Comparison of ENCODE assay signal across 20 cellular contexts in genomic region chr14:24150993-24151392, GRCh38. TPM values are rescaled to one million over a fixed set of nuclear protein-coding genes. Genes with fewer than 3 reads are reported as not detected.
DNase-seq lines count a peak whose midpoint lies in the region; ATAC-seq and TF ChIP-seq lines count a peak whose summit lies in the region.
"Had no signal": no experiment of that assay in that cellular context is flagged by ENCODE, and none has a peak within 500 bp of the region (broad histone marks: within the 10 kb centered on the region; RNA-seq: fewer than 3 reads in every experiment).

No MANE protein-coding gene starts in this region.

- H3K9me3 Mint-ChIP-seq in activated CD4-positive, alpha-beta T cell treated with anti-CD3 and anti-CD28 coated beads, Interleukin-2, amount 10 ng/mL, durations not matched to agents 7 days and 5 days: no peaks in the 10 kb centered on the region
- no peaks in the 10 kb centered on the region for H3K9me3 Mint-ChIP-seq in CD4-positive, alpha-beta memory T cell
- H3K9me3 Mint-ChIP-seq in endothelial cell (ENCODE audit: unreplicated experiment) (no peaks in the 10 kb centered on the region), neural crest cell (no peaks in the 10 kb centered on the region)
- H3K9me3 Mint-ChIP-seq: CD4-positive, alpha-beta T cell; H9 had no signal

- no peaks in the 10 kb centered on the region for H3K9me3 ChIP-seq in CD4-positive, alpha-beta memory T cell (ENCODE audit: control insufficient read depth in 1 of 2, low read length in 2 of 2)
- H3K9me3 ChIP-seq: A549 had no signal

- H3K4me3 ChIP-seq in CD4-positive, alpha-beta memory T cell (ENCODE audit: low read length in 2 of 2): no peak overlapping the region
- H3K4me3 ChIP-seq: A549, GM12878 had no signal

- no peaks in the 10 kb centered on the region for H3K27me3 ChIP-seq in CD4-positive, alpha-beta memory T cell (ENCODE audit: insufficient read depth, low read length)

- CTCF ChIA-PET in activated CD4-positive, alpha-beta T cell treated with anti-CD3 and anti-CD28 coated beads, Interleukin-2, amount 10 ng/mL, durations not matched to agents 7 days and 5 days (lab: Charles Lee): interaction anchor here (1.0 to 4.1 kb wide), 3 partner anchors 10 to 13 kb away, joined by 3 to 57 read pairs (median 5); partner anchors contain the start of genes EMC9 and IRF9
- CTCF ChIA-PET in CD4-positive, alpha-beta memory T cell (lab: Charles Lee; ENCODE audit: partially characterized antibody): interaction anchor here (1.3 to 8.5 kb wide), 3 partner anchors 9 to 42 kb away, joined by 5 to 110 read pairs (median 7); partner anchors contain the start of genes IRF9 and PSME1

- intact Hi-C loops in CD4-positive, alpha-beta memory T cell (cut with micrococcal nuclease): no loop called here

- H3K27ac Mint-ChIP-seq in activated CD4-positive, alpha-beta T cell treated with anti-CD3 and anti-CD28 coated beads, Interleukin-2, amount 10 ng/mL, durations not matched to agents 7 days and 5 days: peak overlapping the region; percentile 66
- H3K27ac Mint-ChIP-seq in CD4-positive, alpha-beta memory T cell: peak overlapping the region in 5 of 7 donors; percentile 15 to 74 (median 31)
- H3K27ac Mint-ChIP-seq in endothelial cell (ENCODE audit: unreplicated experiment) (no peak overlapping the region), neural crest cell (ENCODE audit: unreplicated experiment) (no peak overlapping the region)
- H3K27ac Mint-ChIP-seq: CD4-positive, alpha-beta T cell; H9 had no signal

- ATAC-seq in HG02798 (IDR thresholded peaks at IDR 0.05; ENCODE audit: poor library complexity, unreplicated experiment): no peak
- ATAC-seq: A549, GM12878 had no signal

- no peak overlapping the region for H3K27ac ChIP-seq in CD4-positive, alpha-beta memory T cell (ENCODE audit: low read depth, low read length)
- H3K27ac ChIP-seq: 22Rv1, A549, C4-2B had no signal

- TF ChIP-seq CTCF in endothelial cell (IDR thresholded peaks at IDR 0.05; ENCODE audit: unreplicated experiment): no peak
- TF ChIP-seq CTCF in neural crest cell (conservative IDR thresholded peaks at IDR 0.05): no peak

- H3K4me3 Mint-ChIP-seq in activated CD4-positive, alpha-beta T cell treated with anti-CD3 and anti-CD28 coated beads, Interleukin-2, amount 10 ng/mL, durations not matched to agents 7 days and 5 days: no peak overlapping the region
- H3K4me3 Mint-ChIP-seq in CD4-positive, alpha-beta memory T cell: peak overlapping the region in 1 of 8 donors; percentile 52
- peak overlapping the region; percentile 37 for H3K4me3 Mint-ChIP-seq in endothelial cell (ENCODE audit: unreplicated experiment)
- peak overlapping the region; percentile 76 for H3K4me3 Mint-ChIP-seq in neural crest cell
- H3K4me3 Mint-ChIP-seq: CD4-positive, alpha-beta T cell; H9 had no signal

- POLR2A ChIA-PET in activated CD4-positive, alpha-beta T cell treated with anti-CD3 and anti-CD28 coated beads, Interleukin-2, amount 10 ng/mL, durations not matched to agents 7 days and 5 days (lab: Charles Lee): interaction anchor here (0.5 kb wide), 1 partner anchor 9 kb away, joined by 4 read pairs; no protein-coding TSS in a partner anchor
- POLR2A ChIA-PET in CD4-positive, alpha-beta memory T cell (lab: Charles Lee; ENCODE audit: partially characterized antibody): interaction anchor here (0.5 to 9.5 kb wide), 10 partner anchors 8 to 65 kb away, joined by 4 to 162 read pairs (median 5); partner anchors contain the start of genes DCAF11, EMC9, IPO4 and IRF9

- DNase-seq in activated CD4-positive, alpha-beta T cell treated with anti-CD3 and anti-CD28 coated beads, Interleukin-2, amount 10 ng/mL, durations not matched to agents 7 days and 5 days: no peak
- no peak for DNase-seq in activated CD4-positive, alpha-beta T cell treated with anti-CD3 and anti-CD28 coated beads for 1 hour
- DNase-seq in CD4-positive, alpha-beta memory T cell: no peak
- DNase-seq in endothelial cell (ENCODE audit: low spot score): no peak
- DNase-seq in neural crest cell (ENCODE audit: low read depth, low spot score): no peak
- no peak for DNase-seq in DMS 273 (lab: John Stamatoyannopoulos, UW; ENCODE audit: unreplicated experiment)
- DNase-seq in HUDEP-2 (lab: John Stamatoyannopoulos, UW; ENCODE audit: unreplicated experiment in 76 of 76): no peak
- DNase-seq: AML-193; CD4-positive, alpha-beta T cell; DMS 273 treated with DMSO at 0.1 percent for 48 hours; DMS53; DND-41; EL; H9; IMR-90 had no signal

- H3K36me3 Mint-ChIP-seq in activated CD4-positive, alpha-beta T cell treated with anti-CD3 and anti-CD28 coated beads, Interleukin-2, amount 10 ng/mL, durations not matched to agents 7 days and 5 days (ENCODE audit: low read depth): peaks cover 67% of the 10 kb centered on the region
- H3K36me3 Mint-ChIP-seq in CD4-positive, alpha-beta memory T cell: peaks cover 40 to 63% of the 10 kb centered on the region in 2 donors
- H3K36me3 Mint-ChIP-seq in endothelial cell (ENCODE audit: low read depth, unreplicated experiment) (peaks cover 36% of the 10 kb centered on the region), neural crest cell (ENCODE audit: low read depth) (peaks cover 6% of the 10 kb centered on the region)

- peaks cover 43% of the 10 kb centered on the region for H3K4me1 Mint-ChIP-seq in activated CD4-positive, alpha-beta T cell treated with anti-CD3 and anti-CD28 coated beads, Interleukin-2, amount 10 ng/mL, durations not matched to agents 7 days and 5 days
- peaks cover 19 to 46% (median 31%) of the 10 kb centered on the region in 4 donors for H3K4me1 Mint-ChIP-seq in CD4-positive, alpha-beta memory T cell
- H3K4me1 Mint-ChIP-seq in endothelial cell (ENCODE audit: unreplicated experiment) (peaks cover 36% of the 10 kb centered on the region), neural crest cell (peaks cover 17% of the 10 kb centered on the region)

- no peaks in the 10 kb centered on the region for H3K27me3 Mint-ChIP-seq in activated CD4-positive, alpha-beta T cell treated with anti-CD3 and anti-CD28 coated beads, Interleukin-2, amount 10 ng/mL, durations not matched to agents 7 days and 5 days
- no peaks in the 10 kb centered on the region for H3K27me3 Mint-ChIP-seq in CD4-positive, alpha-beta memory T cell
- peaks cover 14% of the 10 kb centered on the region for H3K27me3 Mint-ChIP-seq in endothelial cell (ENCODE audit: unreplicated experiment)
- no peaks in the 10 kb centered on the region for H3K27me3 Mint-ChIP-seq in neural crest cell (ENCODE audit: low read depth)
- H3K27me3 Mint-ChIP-seq: CD4-positive, alpha-beta T cell had no signal

- H3K36me3 ChIP-seq in CD4-positive, alpha-beta memory T cell (ENCODE audit: insufficient read depth, low read length): peaks cover 48% of the 10 kb centered on the region

- H3K4me1 ChIP-seq in CD4-positive, alpha-beta memory T cell (ENCODE audit: insufficient read depth, low read length): peaks cover 30% of the 10 kb centered on the region

RNA-seq across cellular contexts. Expression of gene RNF31, which starts 3.7 kb away (rescaled TPM):
- total RNA-seq in activated CD4-positive, alpha-beta T cell treated with anti-CD3 and anti-CD28 coated beads, Interleukin-2, amount 10 ng/mL, durations not matched to agents 7 days and 5 days: 100 to 1,000 TPM; 147 to 160 TPM
- 100 to 1,000 TPM; 108 to 113 TPM for total RNA-seq in CD4-positive, alpha-beta memory T cell
- polyA plus RNA-seq in CD4-positive, alpha-beta memory T cell: 10 to 100 TPM; 44.3 to 75.7 TPM
- total RNA-seq in endothelial cell (ENCODE audit: unreplicated experiment) (90.2 TPM), neural crest cell (65.5 and 82.2 TPM in 2 replicates)

RNA-seq across cellular contexts. Expression of gene PSME2, which starts 4.6 kb away (rescaled TPM):
- total RNA-seq in activated CD4-positive, alpha-beta T cell treated with anti-CD3 and anti-CD28 coated beads, Interleukin-2, amount 10 ng/mL, durations not matched to agents 7 days and 5 days: 100 to 1,000 TPM; 644 to 698 TPM
- 100 to 1,000 TPM; 143 to 150 TPM for total RNA-seq in CD4-positive, alpha-beta memory T cell
- 100 to 1,000 TPM; 511 to 815 TPM for polyA plus RNA-seq in CD4-positive, alpha-beta memory T cell
- 73.6 TPM for total RNA-seq in endothelial cell (ENCODE audit: unreplicated experiment)
- total RNA-seq in neural crest cell: 125 and 131 TPM in 2 replicates

RNA-seq across cellular contexts. Expression of gene EMC9, which starts 9.6 kb away (rescaled TPM):
- 10 to 100 TPM; 37.1 to 41.0 TPM for total RNA-seq in activated CD4-positive, alpha-beta T cell treated with anti-CD3 and anti-CD28 coated beads, Interleukin-2, amount 10 ng/mL, durations not matched to agents 7 days and 5 days
- total RNA-seq in CD4-positive, alpha-beta memory T cell: 10 to 100 TPM; 33.0 to 33.9 TPM
- 10 to 100 TPM; 11.4 to 13.6 TPM for polyA plus RNA-seq in CD4-positive, alpha-beta memory T cell
- total RNA-seq in endothelial cell (ENCODE audit: unreplicated experiment) (16.7 TPM), neural crest cell (28.3 and 30.3 TPM in 2 replicates)

RNA-seq across cellular contexts. Expression of gene IRF9, which starts 10.1 kb away (rescaled TPM):
- 100 to 1,000 TPM; 285 to 286 TPM for total RNA-seq in activated CD4-positive, alpha-beta T cell treated with anti-CD3 and anti-CD28 coated beads, Interleukin-2, amount 10 ng/mL, durations not matched to agents 7 days and 5 days
- 100 to 1,000 TPM; 154 to 157 TPM for total RNA-seq in CD4-positive, alpha-beta memory T cell
- 100 to 1,000 TPM in 1 of 2 donors, 10 to 100 TPM in 1; 59.3 to 121 TPM for polyA plus RNA-seq in CD4-positive, alpha-beta memory T cell
- 25.7 TPM for total RNA-seq in endothelial cell (ENCODE audit: unreplicated experiment)
- total RNA-seq in neural crest cell: 22.9 and 23.0 TPM in 2 replicates

RNA-seq across cellular contexts. Expression of gene PSME1, which starts 15.0 kb away (rescaled TPM):
- 100 to 1,000 TPM; 498 to 547 TPM for total RNA-seq in activated CD4-positive, alpha-beta T cell treated with anti-CD3 and anti-CD28 coated beads, Interleukin-2, amount 10 ng/mL, durations not matched to agents 7 days and 5 days
- total RNA-seq in CD4-positive, alpha-beta memory T cell: 100 to 1,000 TPM; 257 to 273 TPM
- 1,000 to 10,000 TPM in 1 of 2 donors, 100 to 1,000 TPM in 1; 976 to 1,008 TPM for polyA plus RNA-seq in CD4-positive, alpha-beta memory T cell
- total RNA-seq in endothelial cell (ENCODE audit: unreplicated experiment) (43.6 TPM), neural crest cell (81.4 and 88.5 TPM in 2 replicates)

Comparison
In these comparisons a context has a peak if more than half of its experiments do, and no peak if none do; other contexts are left out.
1. H3K27ac Mint-ChIP-seq: peak in activated CD4-positive, alpha-beta T cell treated with anti-CD3 and anti-CD28 coated beads, Interleukin-2, amount 10 ng/mL, durations not matched to agents 7 days and 5 days (single experiment) and CD4-positive, alpha-beta memory T cell (5 of 7); none in endothelial cell (single experiment) and neural crest cell (single experiment).